In the genomic region with DNA sequence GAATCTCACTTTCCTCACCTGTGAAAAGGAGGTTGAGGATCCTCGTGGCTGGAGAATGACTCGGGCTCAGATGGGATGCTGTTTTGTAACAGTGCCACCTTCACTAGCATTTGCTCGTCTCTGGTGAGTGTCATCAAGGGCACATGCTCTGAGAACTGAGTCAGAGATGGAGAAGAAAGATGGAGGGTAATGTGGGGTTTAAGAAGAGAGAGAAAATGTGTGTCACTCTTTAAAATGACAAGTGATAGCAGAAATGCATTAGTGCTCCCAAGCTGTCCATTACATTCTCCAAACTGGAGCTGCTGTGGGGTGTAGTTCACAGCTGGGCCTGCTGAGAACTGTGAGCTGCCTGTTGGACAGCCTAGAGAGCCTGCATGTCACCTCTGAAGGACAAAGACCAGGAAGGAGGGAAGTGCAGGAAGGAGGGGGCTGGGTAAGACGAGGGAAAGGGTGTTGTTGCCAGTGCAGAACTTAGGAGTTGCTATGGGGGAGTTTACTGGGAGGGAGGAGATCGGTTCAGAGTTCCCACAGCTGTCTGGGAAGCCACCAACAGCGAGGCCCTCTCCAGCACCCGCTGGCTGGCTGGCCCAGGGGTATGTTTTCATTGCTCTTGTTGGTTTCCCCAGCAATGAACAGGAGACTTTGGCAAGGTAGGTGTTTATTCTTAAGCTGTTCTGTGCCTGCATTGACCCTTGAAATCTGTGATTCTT, we compare ENCODE assay signal across 1 cellular context.
TF ChIP-seq lines count a peak whose summit lies in the region.

No MANE protein-coding gene starts in this region.

TF ChIP-seq in K562, 482 proteins besides CTCF, POLR2A, EP300 and RAD21 (continued from another document):
- TF ChIP-seq, protein P1, sequence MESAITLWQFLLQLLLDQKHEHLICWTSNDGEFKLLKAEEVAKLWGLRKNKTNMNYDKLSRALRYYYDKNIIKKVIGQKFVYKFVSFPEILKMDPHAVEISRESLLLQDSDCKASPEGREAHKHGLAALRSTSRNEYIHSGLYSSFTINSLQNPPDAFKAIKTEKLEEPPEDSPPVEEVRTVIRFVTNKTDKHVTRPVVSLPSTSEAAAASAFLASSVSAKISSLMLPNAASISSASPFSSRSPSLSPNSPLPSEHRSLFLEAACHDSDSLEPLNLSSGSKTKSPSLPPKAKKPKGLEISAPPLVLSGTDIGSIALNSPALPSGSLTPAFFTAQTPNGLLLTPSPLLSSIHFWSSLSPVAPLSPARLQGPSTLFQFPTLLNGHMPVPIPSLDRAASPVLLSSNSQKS (CRISPR knock-in tag; IDR thresholded peaks at IDR 0.05) = no peak
- TF ChIP-seq ETV6 (IDR thresholded peaks at IDR 0.05; ENCODE audit: borderline replicate concordance in 1 of 2, low read depth in 2 of 2, low read length in 1 of 2) (no peak), ETV6 (CRISPR knock-in tag; IDR thresholded peaks at IDR 0.05; ENCODE audit: borderline replicate concordance) (no peak), ZNF124 (CRISPR knock-in tag; IDR thresholded peaks at IDR 0.05) (no peak), FOSL1 (tag; conservative IDR thresholded peaks at IDR 0.05) (peak; percentile 72), GTF2A2 (tag; IDR thresholded peaks at IDR 0.05) (no peak), NR4A1 (CRISPR knock-in tag; IDR thresholded peaks at IDR 0.05) (no peak), NR4A1 (tag; IDR thresholded peaks at IDR 0.05) (no peak), ZNF143 (CRISPR knock-in tag; IDR thresholded peaks at IDR 0.05) (no peak), ARID1B (IDR thresholded peaks at IDR 0.05) (0 out of 2 replicates have a peak, but pooled peaks have one; percentile 9), ZNF583 (CRISPR knock-in tag; IDR thresholded peaks at IDR 0.05) (0 out of 2 replicates have a peak, but pooled peaks have one; percentile 7), TCF3 (CRISPR knock-in tag; IDR thresholded peaks at IDR 0.05) (no peak), BDP1 (IDR thresholded peaks at IDR 0.05; ENCODE audit: insufficient read depth, insufficient read length) (no peak), ZNF140 (CRISPR knock-in tag; IDR thresholded peaks at IDR 0.05) (no peak), DACH1 (IDR thresholded peaks at IDR 0.05; ENCODE audit: partially characterized antibody) (peak; percentile 37), ESRRA (IDR thresholded peaks at IDR 0.05; ENCODE audit: borderline replicate concordance, low read depth) (peak; percentile 65; the same call in 1 of the 2 replicates), ZNF174 (CRISPR knock-in tag; IDR thresholded peaks at IDR 0.05) (no peak), TAL1 (IDR thresholded peaks at IDR 0.05) (0 out of 2 replicates have a peak, but pooled peaks have one; percentile 13), EWSR1 (IDR thresholded peaks at IDR 0.05; ENCODE audit: borderline replicate concordance, low read depth, partially characterized antibody) (no peak), CAMTA2 (CRISPR knock-in tag; conservative IDR thresholded peaks at IDR 0.05) (no peak), SUPT5H (IDR thresholded peaks at IDR 0.05) (0 out of 2 replicates have a peak, but pooled peaks have one; percentile 28), SRSF9 (IDR thresholded peaks at IDR 0.05; ENCODE audit: borderline replicate concordance, low read depth, low read length) (no peak), ATF7 (IDR thresholded peaks at IDR 0.05) (no peak), POLR2AphosphoS2 (IDR thresholded peaks at IDR 0.05; ENCODE audit: low read length) (peak; percentile 72; the same call in 1 of the 2 replicates), MAZ (CRISPR knock-in tag; conservative IDR thresholded peaks at IDR 0.05 in 1 of 2, IDR thresholded peaks at IDR 0.05 in 1 of 2) (peak in 1 of 2 experiments; percentile 49; a peak in 1 of 4 replicates), L3MBTL2 (IDR thresholded peaks at IDR 0.05) (peak; percentile 43; the same call in 1 of the 2 replicates), MAFK (IDR thresholded peaks at IDR 0.05; ENCODE audit: low read length) (no peak), DDX20 (tag; IDR thresholded peaks at IDR 0.05; ENCODE audit: low read depth) (no peak), SMARCB1 (IDR thresholded peaks at IDR 0.05; ENCODE audit: insufficient read length, low read depth) (no peak), ZNF77 (CRISPR knock-in tag; IDR thresholded peaks at IDR 0.05) (no peak)
- TF ChIP-seq, protein P2, sequence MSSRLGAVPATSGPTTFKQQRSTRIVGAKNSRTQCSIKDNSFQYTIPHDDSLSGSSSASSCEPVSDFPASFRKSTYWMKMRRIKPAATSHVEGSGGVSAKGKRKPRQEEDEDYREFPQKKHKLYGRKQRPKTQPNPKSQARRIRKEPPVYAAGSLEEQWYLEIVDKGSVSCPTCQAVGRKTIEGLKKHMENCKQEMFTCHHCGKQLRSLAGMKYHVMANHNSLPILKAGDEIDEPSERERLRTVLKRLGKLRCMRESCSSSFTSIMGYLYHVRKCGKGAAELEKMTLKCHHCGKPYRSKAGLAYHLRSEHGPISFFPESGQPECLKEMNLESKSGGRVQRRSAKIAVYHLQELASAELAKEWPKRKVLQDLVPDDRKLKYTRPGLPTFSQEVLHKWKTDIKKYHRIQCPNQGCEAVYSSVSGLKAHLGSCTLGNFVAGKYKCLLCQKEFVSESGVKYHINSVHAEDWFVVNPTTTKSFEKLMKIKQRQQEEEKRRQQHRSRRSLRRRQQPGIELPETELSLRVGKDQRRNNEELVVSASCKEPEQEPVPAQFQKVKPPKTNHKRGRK (tag; IDR thresholded peaks at IDR 0.05) = no peak
- TF ChIP-seq, protein P3, sequence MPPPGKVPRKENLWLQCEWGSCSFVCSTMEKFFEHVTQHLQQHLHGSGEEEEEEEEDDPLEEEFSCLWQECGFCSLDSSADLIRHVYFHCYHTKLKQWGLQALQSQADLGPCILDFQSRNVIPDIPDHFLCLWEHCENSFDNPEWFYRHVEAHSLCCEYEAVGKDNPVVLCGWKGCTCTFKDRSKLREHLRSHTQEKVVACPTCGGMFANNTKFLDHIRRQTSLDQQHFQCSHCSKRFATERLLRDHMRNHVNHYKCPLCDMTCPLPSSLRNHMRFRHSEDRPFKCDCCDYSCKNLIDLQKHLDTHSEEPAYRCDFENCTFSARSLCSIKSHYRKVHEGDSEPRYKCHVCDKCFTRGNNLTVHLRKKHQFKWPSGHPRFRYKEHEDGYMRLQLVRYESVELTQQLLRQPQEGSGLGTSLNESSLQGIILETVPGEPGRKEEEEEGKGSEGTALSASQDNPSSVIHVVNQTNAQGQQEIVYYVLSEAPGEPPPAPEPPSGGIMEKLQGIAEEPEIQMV (tag; conservative IDR thresholded peaks at IDR 0.05; ENCODE audit: low read depth) = 0 out of 2 replicates have a peak, but pooled peaks have one; percentile 8
- TF ChIP-seq, protein P4, sequence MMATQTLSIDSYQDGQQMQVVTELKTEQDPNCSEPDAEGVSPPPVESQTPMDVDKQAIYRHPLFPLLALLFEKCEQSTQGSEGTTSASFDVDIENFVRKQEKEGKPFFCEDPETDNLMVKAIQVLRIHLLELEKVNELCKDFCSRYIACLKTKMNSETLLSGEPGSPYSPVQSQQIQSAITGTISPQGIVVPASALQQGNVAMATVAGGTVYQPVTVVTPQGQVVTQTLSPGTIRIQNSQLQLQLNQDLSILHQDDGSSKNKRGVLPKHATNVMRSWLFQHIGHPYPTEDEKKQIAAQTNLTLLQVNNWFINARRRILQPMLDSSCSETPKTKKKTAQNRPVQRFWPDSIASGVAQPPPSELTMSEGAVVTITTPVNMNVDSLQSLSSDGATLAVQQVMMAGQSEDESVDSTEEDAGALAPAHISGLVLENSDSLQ (IDR thresholded peaks at IDR 0.05) = peak; percentile 53; the same call in 1 of the 2 replicates
- TF ChIP-seq, protein P5, sequence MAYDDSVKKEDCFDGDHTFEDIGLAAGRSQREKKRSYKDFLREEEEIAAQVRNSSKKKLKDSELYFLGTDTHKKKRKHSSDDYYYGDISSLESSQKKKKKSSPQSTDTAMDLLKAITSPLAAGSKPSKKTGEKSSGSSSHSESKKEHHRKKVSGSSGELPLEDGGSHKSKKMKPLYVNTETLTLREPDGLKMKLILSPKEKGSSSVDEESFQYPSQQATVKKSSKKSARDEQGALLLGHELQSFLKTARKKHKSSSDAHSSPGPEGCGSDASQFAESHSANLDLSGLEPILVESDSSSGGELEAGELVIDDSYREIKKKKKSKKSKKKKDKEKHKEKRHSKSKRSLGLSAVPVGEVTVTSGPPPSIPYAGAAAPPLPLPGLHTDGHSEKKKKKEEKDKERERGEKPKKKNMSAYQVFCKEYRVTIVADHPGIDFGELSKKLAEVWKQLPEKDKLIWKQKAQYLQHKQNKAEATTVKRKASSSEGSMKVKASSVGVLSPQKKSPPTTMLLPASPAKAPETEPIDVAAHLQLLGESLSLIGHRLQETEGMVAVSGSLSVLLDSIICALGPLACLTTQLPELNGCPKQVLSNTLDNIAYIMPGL (CRISPR knock-in tag; IDR thresholded peaks at IDR 0.05) = no peak
- TF ChIP-seq, protein P6, sequence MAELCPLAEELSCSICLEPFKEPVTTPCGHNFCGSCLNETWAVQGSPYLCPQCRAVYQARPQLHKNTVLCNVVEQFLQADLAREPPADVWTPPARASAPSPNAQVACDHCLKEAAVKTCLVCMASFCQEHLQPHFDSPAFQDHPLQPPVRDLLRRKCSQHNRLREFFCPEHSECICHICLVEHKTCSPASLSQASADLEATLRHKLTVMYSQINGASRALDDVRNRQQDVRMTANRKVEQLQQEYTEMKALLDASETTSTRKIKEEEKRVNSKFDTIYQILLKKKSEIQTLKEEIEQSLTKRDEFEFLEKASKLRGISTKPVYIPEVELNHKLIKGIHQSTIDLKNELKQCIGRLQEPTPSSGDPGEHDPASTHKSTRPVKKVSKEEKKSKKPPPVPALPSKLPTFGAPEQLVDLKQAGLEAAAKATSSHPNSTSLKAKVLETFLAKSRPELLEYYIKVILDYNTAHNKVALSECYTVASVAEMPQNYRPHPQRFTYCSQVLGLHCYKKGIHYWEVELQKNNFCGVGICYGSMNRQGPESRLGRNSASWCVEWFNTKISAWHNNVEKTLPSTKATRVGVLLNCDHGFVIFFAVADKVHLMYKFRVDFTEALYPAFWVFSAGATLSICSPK (IDR thresholded peaks at IDR 0.05; ENCODE audit: borderline replicate concordance) = no peak
- TF ChIP-seq, protein P7, sequence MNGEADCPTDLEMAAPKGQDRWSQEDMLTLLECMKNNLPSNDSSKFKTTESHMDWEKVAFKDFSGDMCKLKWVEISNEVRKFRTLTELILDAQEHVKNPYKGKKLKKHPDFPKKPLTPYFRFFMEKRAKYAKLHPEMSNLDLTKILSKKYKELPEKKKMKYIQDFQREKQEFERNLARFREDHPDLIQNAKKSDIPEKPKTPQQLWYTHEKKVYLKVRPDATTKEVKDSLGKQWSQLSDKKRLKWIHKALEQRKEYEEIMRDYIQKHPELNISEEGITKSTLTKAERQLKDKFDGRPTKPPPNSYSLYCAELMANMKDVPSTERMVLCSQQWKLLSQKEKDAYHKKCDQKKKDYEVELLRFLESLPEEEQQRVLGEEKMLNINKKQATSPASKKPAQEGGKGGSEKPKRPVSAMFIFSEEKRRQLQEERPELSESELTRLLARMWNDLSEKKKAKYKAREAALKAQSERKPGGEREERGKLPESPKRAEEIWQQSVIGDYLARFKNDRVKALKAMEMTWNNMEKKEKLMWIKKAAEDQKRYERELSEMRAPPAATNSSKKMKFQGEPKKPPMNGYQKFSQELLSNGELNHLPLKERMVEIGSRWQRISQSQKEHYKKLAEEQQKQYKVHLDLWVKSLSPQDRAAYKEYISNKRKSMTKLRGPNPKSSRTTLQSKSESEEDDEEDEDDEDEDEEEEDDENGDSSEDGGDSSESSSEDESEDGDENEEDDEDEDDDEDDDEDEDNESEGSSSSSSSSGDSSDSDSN (IDR thresholded peaks at IDR 0.05; ENCODE audit: borderline replicate concordance in 1 of 2, low read depth in 2 of 2, low read length in 2 of 2) = no peak
